In the genomic region with DNA sequence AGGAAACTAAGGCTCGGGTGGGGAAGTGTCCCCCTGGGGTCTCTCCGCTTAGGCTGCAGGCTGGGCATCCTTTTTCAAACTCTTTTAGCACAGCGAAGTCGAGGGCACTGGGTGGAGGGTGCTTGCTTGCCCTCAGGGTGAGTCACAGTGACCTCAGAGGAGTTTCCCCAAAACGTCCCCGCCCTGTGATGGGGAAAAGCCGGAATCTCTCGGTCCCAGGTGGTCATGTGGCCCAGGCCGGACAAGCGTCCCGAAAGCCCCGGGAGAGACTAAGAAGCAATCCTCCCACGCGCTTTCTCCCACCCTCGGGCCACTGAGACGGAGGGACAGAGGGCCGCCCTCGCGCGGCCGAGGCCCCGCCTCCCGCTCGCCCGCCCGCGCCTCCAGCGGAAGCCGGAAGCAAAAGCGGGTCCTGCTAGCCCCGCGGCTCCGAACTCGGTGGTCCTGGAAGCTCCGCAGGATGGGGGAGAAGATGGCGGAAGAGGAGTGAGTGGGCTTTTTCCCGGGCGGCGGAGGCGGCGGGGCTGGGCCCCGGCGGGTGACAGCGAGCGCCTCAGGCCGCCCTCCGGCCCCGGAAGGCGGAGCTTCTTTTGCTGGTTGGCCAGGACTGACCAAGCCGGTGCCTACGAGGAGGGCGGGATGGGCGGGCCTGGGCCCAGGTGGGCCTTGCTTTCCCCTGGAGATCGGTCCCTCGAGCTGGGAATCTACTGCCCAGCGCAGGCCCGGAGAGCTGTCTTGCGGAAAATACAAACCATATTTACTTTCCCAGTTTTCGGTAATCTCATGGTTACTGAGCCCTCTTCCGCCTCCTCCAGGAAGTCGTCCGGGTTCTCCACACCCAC, we compare ENCODE assay signal across 1 cellular context.
TF ChIP-seq lines count a peak whose summit lies in the region.

A gene with protein sequence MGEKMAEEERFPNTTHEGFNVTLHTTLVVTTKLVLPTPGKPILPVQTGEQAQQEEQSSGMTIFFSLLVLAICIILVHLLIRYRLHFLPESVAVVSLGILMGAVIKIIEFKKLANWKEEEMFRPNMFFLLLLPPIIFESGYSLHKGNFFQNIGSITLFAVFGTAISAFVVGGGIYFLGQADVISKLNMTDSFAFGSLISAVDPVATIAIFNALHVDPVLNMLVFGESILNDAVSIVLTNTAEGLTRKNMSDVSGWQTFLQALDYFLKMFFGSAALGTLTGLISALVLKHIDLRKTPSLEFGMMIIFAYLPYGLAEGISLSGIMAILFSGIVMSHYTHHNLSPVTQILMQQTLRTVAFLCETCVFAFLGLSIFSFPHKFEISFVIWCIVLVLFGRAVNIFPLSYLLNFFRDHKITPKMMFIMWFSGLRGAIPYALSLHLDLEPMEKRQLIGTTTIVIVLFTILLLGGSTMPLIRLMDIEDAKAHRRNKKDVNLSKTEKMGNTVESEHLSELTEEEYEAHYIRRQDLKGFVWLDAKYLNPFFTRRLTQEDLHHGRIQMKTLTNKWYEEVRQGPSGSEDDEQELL (plus strand): TSS at position 366 of the 842 bp plus-strand sequence. CDS start 95 bp downstream, at position 461.

TF ChIP-seq in K562, 482 proteins besides CTCF, POLR2A, EP300 and RAD21 (continued from another document and continues in another):
- TF ChIP-seq, protein P1, sequence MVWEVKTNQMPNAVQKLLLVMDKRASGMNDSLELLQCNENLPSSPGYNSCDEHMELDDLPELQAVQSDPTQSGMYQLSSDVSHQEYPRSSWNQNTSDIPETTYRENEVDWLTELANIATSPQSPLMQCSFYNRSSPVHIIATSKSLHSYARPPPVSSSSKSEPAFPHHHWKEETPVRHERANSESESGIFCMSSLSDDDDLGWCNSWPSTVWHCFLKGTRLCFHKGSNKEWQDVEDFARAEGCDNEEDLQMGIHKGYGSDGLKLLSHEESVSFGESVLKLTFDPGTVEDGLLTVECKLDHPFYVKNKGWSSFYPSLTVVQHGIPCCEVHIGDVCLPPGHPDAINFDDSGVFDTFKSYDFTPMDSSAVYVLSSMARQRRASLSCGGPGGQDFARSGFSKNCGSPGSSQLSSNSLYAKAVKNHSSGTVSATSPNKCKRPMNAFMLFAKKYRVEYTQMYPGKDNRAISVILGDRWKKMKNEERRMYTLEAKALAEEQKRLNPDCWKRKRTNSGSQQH (CRISPR knock-in tag; IDR thresholded peaks at IDR 0.05) = no peak
- TF ChIP-seq U2AF1 (optimal IDR thresholded peaks at IDR 0.05; ENCODE audit: low read depth, low read length) (no peak), JUND (IDR thresholded peaks at IDR 0.05; ENCODE audit: borderline replicate concordance, low read depth, low read length) (peak; percentile 93), JUND (tag; IDR thresholded peaks at IDR 0.05; ENCODE audit: borderline replicate concordance, low read depth, low read length) (peak; percentile 89; the same call in 2 of the 3 replicates), BMI1 (IDR thresholded peaks at IDR 0.05; ENCODE audit: low read length) (no peak), STAT5A (IDR thresholded peaks at IDR 0.05; ENCODE audit: borderline replicate concordance, low read length) (no peak), NCOA2 (IDR thresholded peaks at IDR 0.05; ENCODE audit: partially characterized antibody in 2 of 2) (no peak), MAFG (tag; conservative IDR thresholded peaks at IDR 0.05) (no peak), TARDBP (IDR thresholded peaks at IDR 0.05) (peak; percentile 31; the same call in 1 of the 2 replicates), GATAD2A (IDR thresholded peaks at IDR 0.05) (no peak), MYC (IDR thresholded peaks at IDR 0.05; ENCODE audit: low read depth, low read length) (peak; percentile 83; the same call in 1 of the 2 replicates), MYC (CRISPR knock-in tag; IDR thresholded peaks at IDR 0.05; ENCODE audit: borderline replicate concordance, low read depth) (no peak), MED1 (CRISPR knock-in tag; IDR thresholded peaks at IDR 0.05; ENCODE audit: borderline replicate concordance) (no peak), MTA3 (IDR thresholded peaks at IDR 0.05; ENCODE audit: borderline replicate concordance) (peak; percentile 71), MCM2 (IDR thresholded peaks at IDR 0.05; ENCODE audit: low read depth) (no peak), ZBTB7A (IDR thresholded peaks at IDR 0.05; ENCODE audit: borderline replicate concordance, control insufficient read depth, low read depth, low read length) (peak; percentile 72; the same call in 1 of the 2 replicates), SMARCA5 (IDR thresholded peaks at IDR 0.05) (0 out of 2 replicates have a peak, but pooled peaks have one; percentile 0), ATF1 (CRISPR knock-in tag; IDR thresholded peaks at IDR 0.05) (no peak), ATF1 (tag; IDR thresholded peaks at IDR 0.05) (peak; percentile 86), CREB1 (IDR thresholded peaks at IDR 0.05) (0 out of 2 replicates have a peak, but pooled peaks have one; percentile 43), CREB1 (CRISPR knock-in tag; IDR thresholded peaks at IDR 0.05) (no peak), SMARCE1 (IDR thresholded peaks at IDR 0.05) (peak; percentile 65; the same call in 1 of the 2 replicates), HMG20B (CRISPR knock-in tag; IDR thresholded peaks at IDR 0.05) (no peak), ZNF347 (CRISPR knock-in tag; IDR thresholded peaks at IDR 0.05; ENCODE audit: low read depth) (no peak), GATAD2B (IDR thresholded peaks at IDR 0.05; ENCODE audit: borderline replicate concordance) (peak; percentile 64; the same call in 1 of the 2 replicates), NCOR1 (IDR thresholded peaks at IDR 0.05) (peak; percentile 36; the same call in 1 of the 2 replicates), BCOR (IDR thresholded peaks at IDR 0.05) (0 out of 2 replicates have a peak, but pooled peaks have one; percentile 73), KAT2B (IDR thresholded peaks at IDR 0.05; ENCODE audit: low read depth, low read length) (no peak), CBFB (CRISPR knock-in tag; IDR thresholded peaks at IDR 0.05) (no peak), ZNF57 (CRISPR knock-in tag; IDR thresholded peaks at IDR 0.05) (no peak), KDM1A (IDR thresholded peaks at IDR 0.05) (peak; percentile 23 to 39), FOXK2 (conservative IDR thresholded peaks at IDR 0.05 in 1 of 2, IDR thresholded peaks at IDR 0.05 in 1 of 2; ENCODE audit: low read depth in 2 of 2) (peak in 1 of 2 experiments; percentile 51; a peak in 1 of 4 replicates), LCOR (CRISPR knock-in tag; IDR thresholded peaks at IDR 0.05) (peak; percentile 82; the same call in 1 of the 2 replicates), POLR2B (IDR thresholded peaks at IDR 0.05; ENCODE audit: low read depth, partially characterized antibody) (peak; percentile 39), TRIM28 (IDR thresholded peaks at IDR 0.05) (peak; percentile 51; the same call in 1 of the 2 replicates), KHSRP (IDR thresholded peaks at IDR 0.05) (no peak), SMAD1 (IDR thresholded peaks at IDR 0.05; ENCODE audit: low read depth, low read length, partially characterized antibody) (peak; percentile 48)
- TF ChIP-seq, protein P2, sequence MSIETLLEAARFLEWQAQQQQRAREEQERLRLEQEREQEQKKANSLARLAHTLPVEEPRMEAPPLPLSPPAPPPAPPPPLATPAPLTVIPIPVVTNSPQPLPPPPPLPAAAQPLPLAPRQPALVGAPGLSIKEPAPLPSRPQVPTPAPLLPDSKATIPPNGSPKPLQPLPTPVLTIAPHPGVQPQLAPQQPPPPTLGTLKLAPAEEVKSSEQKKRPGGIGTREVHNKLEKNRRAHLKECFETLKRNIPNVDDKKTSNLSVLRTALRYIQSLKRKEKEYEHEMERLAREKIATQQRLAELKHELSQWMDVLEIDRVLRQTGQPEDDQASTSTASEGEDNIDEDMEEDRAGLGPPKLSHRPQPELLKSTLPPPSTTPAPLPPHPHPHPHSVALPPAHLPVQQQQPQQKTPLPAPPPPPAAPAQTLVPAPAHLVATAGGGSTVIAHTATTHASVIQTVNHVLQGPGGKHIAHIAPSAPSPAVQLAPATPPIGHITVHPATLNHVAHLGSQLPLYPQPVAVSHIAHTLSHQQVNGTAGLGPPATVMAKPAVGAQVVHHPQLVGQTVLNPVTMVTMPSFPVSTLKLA (conservative IDR thresholded peaks at IDR 0.05) = peak; percentile 71 to 88; a peak in 3 of 4 replicates
- TF ChIP-seq, protein P3, sequence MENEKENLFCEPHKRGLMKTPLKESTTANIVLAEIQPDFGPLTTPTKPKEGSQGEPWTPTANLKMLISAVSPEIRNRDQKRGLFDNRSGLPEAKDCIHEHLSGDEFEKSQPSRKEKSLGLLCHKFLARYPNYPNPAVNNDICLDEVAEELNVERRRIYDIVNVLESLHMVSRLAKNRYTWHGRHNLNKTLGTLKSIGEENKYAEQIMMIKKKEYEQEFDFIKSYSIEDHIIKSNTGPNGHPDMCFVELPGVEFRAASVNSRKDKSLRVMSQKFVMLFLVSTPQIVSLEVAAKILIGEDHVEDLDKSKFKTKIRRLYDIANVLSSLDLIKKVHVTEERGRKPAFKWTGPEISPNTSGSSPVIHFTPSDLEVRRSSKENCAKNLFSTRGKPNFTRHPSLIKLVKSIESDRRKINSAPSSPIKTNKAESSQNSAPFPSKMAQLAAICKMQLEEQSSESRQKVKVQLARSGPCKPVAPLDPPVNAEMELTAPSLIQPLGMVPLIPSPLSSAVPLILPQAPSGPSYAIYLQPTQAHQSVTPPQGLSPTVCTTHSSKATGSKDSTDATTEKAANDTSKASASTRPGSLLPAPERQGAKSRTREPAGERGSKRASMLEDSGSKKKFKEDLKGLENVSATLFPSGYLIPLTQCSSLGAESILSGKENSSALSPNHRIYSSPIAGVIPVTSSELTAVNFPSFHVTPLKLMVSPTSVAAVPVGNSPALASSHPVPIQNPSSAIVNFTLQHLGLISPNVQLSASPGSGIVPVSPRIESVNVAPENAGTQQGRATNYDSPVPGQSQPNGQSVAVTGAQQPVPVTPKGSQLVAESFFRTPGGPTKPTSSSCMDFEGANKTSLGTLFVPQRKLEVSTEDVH (IDR thresholded peaks at IDR 0.05; ENCODE audit: low read depth, partially characterized antibody) = peak; percentile 68
- TF ChIP-seq, protein P4, sequence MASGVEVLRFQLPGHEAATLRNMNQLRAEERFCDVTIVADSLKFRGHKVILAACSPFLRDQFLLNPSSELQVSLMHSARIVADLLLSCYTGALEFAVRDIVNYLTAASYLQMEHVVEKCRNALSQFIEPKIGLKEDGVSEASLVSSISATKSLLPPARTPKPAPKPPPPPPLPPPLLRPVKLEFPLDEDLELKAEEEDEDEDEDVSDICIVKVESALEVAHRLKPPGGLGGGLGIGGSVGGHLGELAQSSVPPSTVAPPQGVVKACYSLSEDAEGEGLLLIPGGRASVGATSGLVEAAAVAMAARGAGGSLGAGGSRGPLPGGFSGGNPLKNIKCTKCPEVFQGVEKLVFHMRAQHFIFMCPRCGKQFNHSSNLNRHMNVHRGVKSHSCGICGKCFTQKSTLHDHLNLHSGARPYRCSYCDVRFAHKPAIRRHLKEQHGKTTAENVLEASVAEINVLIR (CRISPR knock-in tag; IDR thresholded peaks at IDR 0.05) = 0 out of 2 replicates have a peak, but pooled peaks have one; percentile 26
- TF ChIP-seq, protein P5, sequence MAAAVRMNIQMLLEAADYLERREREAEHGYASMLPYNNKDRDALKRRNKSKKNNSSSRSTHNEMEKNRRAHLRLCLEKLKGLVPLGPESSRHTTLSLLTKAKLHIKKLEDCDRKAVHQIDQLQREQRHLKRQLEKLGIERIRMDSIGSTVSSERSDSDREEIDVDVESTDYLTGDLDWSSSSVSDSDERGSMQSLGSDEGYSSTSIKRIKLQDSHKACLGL (CRISPR knock-in tag; IDR thresholded peaks at IDR 0.05; ENCODE audit: borderline replicate concordance, poor library complexity, severe bottlenecking) = no peak
- TF ChIP-seq, protein P6, sequence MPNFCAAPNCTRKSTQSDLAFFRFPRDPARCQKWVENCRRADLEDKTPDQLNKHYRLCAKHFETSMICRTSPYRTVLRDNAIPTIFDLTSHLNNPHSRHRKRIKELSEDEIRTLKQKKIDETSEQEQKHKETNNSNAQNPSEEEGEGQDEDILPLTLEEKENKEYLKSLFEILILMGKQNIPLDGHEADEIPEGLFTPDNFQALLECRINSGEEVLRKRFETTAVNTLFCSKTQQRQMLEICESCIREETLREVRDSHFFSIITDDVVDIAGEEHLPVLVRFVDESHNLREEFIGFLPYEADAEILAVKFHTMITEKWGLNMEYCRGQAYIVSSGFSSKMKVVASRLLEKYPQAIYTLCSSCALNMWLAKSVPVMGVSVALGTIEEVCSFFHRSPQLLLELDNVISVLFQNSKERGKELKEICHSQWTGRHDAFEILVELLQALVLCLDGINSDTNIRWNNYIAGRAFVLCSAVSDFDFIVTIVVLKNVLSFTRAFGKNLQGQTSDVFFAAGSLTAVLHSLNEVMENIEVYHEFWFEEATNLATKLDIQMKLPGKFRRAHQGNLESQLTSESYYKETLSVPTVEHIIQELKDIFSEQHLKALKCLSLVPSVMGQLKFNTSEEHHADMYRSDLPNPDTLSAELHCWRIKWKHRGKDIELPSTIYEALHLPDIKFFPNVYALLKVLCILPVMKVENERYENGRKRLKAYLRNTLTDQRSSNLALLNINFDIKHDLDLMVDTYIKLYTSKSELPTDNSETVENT (CRISPR knock-in tag; IDR thresholded peaks at IDR 0.05) = peak; percentile 91
- TF ChIP-seq, protein P7, sequence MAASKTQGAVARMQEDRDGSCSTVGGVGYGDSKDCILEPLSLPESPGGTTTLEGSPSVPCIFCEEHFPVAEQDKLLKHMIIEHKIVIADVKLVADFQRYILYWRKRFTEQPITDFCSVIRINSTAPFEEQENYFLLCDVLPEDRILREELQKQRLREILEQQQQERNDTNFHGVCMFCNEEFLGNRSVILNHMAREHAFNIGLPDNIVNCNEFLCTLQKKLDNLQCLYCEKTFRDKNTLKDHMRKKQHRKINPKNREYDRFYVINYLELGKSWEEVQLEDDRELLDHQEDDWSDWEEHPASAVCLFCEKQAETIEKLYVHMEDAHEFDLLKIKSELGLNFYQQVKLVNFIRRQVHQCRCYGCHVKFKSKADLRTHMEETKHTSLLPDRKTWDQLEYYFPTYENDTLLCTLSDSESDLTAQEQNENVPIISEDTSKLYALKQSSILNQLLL (CRISPR knock-in tag; IDR thresholded peaks at IDR 0.05; ENCODE audit: borderline replicate concordance) = no peak
- TF ChIP-seq, protein P8, sequence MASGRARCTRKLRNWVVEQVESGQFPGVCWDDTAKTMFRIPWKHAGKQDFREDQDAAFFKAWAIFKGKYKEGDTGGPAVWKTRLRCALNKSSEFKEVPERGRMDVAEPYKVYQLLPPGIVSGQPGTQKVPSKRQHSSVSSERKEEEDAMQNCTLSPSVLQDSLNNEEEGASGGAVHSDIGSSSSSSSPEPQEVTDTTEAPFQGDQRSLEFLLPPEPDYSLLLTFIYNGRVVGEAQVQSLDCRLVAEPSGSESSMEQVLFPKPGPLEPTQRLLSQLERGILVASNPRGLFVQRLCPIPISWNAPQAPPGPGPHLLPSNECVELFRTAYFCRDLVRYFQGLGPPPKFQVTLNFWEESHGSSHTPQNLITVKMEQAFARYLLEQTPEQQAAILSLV (tag; IDR thresholded peaks at IDR 0.05) = no peak
- TF ChIP-seq, protein P9, sequence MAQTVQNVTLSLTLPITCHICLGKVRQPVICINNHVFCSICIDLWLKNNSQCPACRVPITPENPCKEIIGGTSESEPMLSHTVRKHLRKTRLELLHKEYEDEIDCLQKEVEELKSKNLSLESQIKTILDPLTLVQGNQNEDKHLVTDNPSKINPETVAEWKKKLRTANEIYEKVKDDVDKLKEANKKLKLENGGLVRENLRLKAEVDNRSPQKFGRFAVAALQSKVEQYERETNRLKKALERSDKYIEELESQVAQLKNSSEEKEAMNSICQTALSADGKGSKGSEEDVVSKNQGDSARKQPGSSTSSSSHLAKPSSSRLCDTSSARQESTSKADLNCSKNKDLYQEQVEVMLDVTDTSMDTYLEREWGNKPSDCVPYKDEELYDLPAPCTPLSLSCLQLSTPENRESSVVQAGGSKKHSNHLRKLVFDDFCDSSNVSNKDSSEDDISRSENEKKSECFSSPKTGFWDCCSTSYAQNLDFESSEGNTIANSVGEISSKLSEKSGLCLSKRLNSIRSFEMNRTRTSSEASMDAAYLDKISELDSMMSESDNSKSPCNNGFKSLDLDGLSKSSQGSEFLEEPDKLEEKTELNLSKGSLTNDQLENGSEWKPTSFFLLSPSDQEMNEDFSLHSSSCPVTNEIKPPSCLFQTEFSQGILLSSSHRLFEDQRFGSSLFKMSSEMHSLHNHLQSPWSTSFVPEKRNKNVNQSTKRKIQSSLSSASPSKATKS (CRISPR knock-in tag; IDR thresholded peaks at IDR 0.05) = no peak
